23 cellular contexts compared by ENCODE assay signal in the genomic region with DNA sequence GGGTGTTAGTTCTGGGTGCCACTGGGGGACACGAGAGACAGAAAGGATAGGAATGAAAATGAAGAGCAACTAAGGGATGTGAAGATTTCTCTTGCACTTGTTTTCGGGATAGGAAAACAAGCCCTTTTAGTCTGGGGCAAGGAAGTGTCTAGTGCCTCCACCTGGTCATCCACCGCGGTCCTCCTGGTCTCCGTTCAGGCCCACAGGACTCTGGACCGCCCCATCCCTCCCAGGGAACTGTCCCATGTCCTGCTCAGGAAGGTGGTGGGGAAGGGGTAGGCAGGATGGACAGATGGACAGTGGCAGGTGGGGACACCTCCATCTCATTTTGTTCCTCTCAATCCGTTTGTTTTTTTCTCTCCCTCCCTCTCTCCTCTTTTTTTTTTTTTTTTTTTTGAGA.
"Had no signal": no experiment of that assay in that cellular context is flagged by ENCODE, and none has a peak within 500 bp of the region (broad histone marks: within the 10 kb centered on the region; RNA-seq: fewer than 3 reads in every experiment).

No MANE protein-coding gene starts in this region.

- H3K27ac Mint-ChIP-seq: activated CD8-positive, alpha-beta T cell treated with anti-CD3 and anti-CD28 coated beads, Interleukin-2, amount 10 ng/mL, durations not matched to agents 7 days and 5 days; activated naive CD8-positive, alpha-beta T cell; activated T-helper 1 cell treated with anti-CD3 and anti-CD28 coated beads, Interleukin-12 subunit alpha, Interleukin-12 subunit beta, Interleukin-2, Interleukin-4 antibody, amounts not matched to agents 30 ng/mL and 10 ng/mL and 1 ng/mL, durations not matched to agents 14 hours and 24 hours and 36 hours; effector memory CD8-positive, alpha-beta T cell; memory B cell; nephron progenitor cell had no signal

- H3K9me3 Mint-ChIP-seq: activated T-helper 1 cell treated with anti-CD3 and anti-CD28 coated beads, Interleukin-12 subunit alpha, Interleukin-12 subunit beta, Interleukin-2, Interleukin-4 antibody, amounts not matched to agents 30 ng/mL and 10 ng/mL and 1 ng/mL, durations not matched to agents 14 hours and 24 hours and 36 hours; central memory CD8-positive, alpha-beta T cell; effector memory CD8-positive, alpha-beta T cell; memory B cell; nephron progenitor cell had no signal

- H3K27me3 ChIP-seq: colonic mucosa, dorsolateral prefrontal cortex, testis had no signal

- H3K4me3 ChIP-seq: colonic mucosa, dorsolateral prefrontal cortex, skin epidermis, testis had no signal

- H3K27ac ChIP-seq: dorsolateral prefrontal cortex, parathyroid adenoma, skin epidermis, testis had no signal

- H3K36me3 Mint-ChIP-seq: activated naive CD8-positive, alpha-beta T cell; memory B cell had no signal

- ATAC-seq: activated CD8-positive, alpha-beta T cell treated with anti-CD3 and anti-CD28 coated beads, Interleukin-2, amount 10 ng/mL, durations not matched to agents 7 days and 5 days; effector memory CD8-positive, alpha-beta T cell; esophagus mucosa; right cardiac atrium had no signal

- H3K27me3 Mint-ChIP-seq: activated naive CD8-positive, alpha-beta T cell; central memory CD8-positive, alpha-beta T cell had no signal

- H3K4me1 ChIP-seq: testis had no signal

- H3K4me1 Mint-ChIP-seq: memory B cell had no signal

- H3K4me3 Mint-ChIP-seq: activated CD8-positive, alpha-beta T cell treated with anti-CD3 and anti-CD28 coated beads, Interleukin-2, amount 10 ng/mL, durations not matched to agents 7 days and 5 days; activated naive CD8-positive, alpha-beta T cell; activated T-helper 1 cell treated with anti-CD3 and anti-CD28 coated beads, Interleukin-12 subunit alpha, Interleukin-12 subunit beta, Interleukin-2, Interleukin-4 antibody, amounts not matched to agents 30 ng/mL and 10 ng/mL and 1 ng/mL, durations not matched to agents 14 hours and 24 hours and 36 hours; central memory CD8-positive, alpha-beta T cell; effector memory CD8-positive, alpha-beta T cell; memory B cell; nephron progenitor cell had no signal

- H3K36me3 ChIP-seq: colonic mucosa had no signal

- H3K9me3 ChIP-seq: colonic mucosa, testis had no signal

- DNase-seq: activated CD4-positive, alpha-beta T cell treated with anti-CD3 and anti-CD28 coated beads for 1 hour; activated CD4-positive, alpha-beta T cell treated with anti-CD3 and anti-CD28 coated beads, Interleukin-2, amount 50 U/mL, for 1 hour; activated CD8-positive, alpha-beta T cell treated with anti-CD3 and anti-CD28 coated beads, Interleukin-2, amount 10 ng/mL, durations not matched to agents 7 days and 5 days; colonic mucosa; effector memory CD8-positive, alpha-beta T cell; foreskin melanocyte; glutamatergic neuron; hippocampal formation; nephron progenitor cell; nucleus accumbens; right cardiac atrium; stimulated activated CD8-positive, alpha-beta memory T cell treated with anti-CD3 and anti-CD28 coated beads, Interleukin-4, amount 100 ng/mL, for 48 hours; stimulated activated naive CD4-positive, alpha-beta T cell; T-helper 2 cell; testis had no signal
